Comparison of ENCODE assay signal across 1 cellular context in the genomic region with DNA sequence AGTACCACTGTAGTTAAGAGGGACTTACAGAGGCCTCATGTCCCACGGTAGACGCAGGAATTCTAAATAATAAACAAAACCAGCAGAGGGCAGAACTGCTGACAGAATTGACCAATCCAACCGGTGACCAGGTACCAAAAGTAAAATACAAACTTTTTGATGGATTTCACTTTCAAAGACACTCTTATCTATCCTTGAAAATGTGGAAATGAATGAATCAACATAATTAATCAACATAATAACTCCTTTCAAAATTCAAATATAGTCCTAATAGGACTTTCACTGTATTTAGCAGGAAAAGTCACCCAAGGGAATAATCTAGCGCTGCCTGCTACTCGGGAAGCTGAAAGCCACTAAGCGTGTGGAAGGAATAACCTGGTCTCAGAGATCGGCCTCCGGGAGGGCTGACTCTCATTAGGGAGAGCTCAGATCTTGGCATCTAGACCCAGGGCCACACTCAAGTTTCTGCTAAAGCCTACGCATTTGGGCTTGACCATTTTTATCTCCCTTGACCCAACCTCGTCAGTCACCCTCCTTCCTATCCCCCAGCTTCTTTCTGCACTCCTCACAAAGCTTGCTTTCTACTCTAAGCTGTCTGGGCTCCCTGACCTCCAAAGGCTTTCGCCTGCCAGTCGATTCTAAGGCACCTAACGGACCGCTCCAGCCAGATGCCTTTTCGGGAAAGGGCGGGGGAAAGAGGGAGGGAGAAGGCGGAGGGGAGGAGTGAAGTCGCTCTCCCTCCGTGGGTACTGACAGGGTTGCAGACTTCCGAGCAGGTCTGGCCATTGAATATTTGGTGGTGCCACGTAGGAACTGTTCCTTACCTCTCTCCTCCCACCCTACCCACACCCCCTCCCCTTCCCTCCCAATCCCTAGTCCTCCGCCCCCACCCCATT.
A peak's percentile ranks its signal among the peaks of the same experiment; 100 is the strongest.
TF ChIP-seq lines count a peak whose summit lies in the region.

No MANE protein-coding gene starts in this region.

TF ChIP-seq in HEK293, 187 proteins besides CTCF, POLR2A, EP300 and RAD21 (continued from another document):
- TF ChIP-seq, protein P1, sequence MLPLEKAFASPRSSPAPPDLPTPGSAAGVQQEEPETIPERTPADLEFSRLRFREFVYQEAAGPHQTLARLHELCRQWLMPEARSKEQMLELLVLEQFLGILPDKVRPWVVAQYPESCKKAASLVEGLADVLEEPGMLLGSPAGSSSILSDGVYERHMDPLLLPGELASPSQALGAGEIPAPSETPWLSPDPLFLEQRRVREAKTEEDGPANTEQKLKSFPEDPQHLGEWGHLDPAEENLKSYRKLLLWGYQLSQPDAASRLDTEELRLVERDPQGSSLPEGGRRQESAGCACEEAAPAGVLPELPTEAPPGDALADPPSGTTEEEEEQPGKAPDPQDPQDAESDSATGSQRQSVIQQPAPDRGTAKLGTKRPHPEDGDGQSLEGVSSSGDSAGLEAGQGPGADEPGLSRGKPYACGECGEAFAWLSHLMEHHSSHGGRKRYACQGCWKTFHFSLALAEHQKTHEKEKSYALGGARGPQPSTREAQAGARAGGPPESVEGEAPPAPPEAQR (tag by site-specific recombination; IDR thresholded peaks at IDR 0.05): no peak
- 0 out of 2 replicates have a peak, but pooled peaks have one; percentile 25 for TF ChIP-seq ZNF335 (tag by site-specific recombination; conservative IDR thresholded peaks at IDR 0.05)
- TF ChIP-seq, protein P2, sequence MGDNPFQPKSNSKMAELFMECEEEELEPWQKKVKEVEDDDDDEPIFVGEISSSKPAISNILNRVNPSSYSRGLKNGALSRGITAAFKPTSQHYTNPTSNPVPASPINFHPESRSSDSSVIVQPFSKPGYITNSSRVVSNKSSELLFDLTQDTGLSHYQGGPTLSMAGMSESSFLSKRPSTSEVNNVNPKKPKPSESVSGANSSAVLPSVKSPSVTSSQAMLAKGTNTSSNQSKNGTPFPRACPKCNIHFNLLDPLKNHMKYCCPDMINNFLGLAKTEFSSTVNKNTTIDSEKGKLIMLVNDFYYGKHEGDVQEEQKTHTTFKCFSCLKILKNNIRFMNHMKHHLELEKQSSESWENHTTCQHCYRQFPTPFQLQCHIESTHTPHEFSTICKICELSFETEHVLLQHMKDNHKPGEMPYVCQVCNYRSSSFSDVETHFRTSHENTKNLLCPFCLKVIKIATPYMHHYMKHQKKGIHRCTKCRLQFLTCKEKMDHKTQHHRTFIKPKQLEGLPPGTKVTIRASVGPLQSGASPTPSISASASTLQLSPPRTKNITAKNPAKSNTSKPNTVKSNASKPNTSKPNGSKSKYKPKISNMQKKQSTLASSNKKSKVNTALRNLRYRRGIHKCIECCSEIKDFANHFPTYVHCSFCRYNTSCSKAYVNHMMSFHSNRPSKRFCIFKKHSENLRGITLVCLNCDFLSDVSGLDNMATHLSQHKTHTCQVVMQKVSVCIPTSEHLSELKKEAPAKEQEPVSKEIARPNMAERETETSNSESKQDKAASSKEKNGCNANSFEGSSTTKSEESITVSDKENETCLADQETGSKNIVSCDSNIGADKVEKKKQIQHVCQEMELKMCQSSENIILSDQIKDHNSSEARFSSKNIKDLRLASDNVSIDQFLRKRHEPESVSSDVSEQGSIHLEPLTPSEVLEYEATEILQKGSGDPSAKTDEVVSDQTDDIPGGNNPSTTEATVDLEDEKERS (tag by site-specific recombination; IDR thresholded peaks at IDR 0.05): no peak
- TF ChIP-seq PRDM1 (tag by site-specific recombination; IDR thresholded peaks at IDR 0.05): peak; percentile 85
- no peak for TF ChIP-seq ZNF473 (tag by site-specific recombination; IDR thresholded peaks at IDR 0.05)
- TF ChIP-seq ZBTB17 (tag by site-specific recombination; IDR thresholded peaks at IDR 0.05): peak; percentile 76
- TF ChIP-seq ZNF654 (tag by site-specific recombination; IDR thresholded peaks at IDR 0.05; ENCODE audit: low read depth): 0 out of 2 replicates have a peak, but pooled peaks have one; percentile 27
